In the genomic region with DNA sequence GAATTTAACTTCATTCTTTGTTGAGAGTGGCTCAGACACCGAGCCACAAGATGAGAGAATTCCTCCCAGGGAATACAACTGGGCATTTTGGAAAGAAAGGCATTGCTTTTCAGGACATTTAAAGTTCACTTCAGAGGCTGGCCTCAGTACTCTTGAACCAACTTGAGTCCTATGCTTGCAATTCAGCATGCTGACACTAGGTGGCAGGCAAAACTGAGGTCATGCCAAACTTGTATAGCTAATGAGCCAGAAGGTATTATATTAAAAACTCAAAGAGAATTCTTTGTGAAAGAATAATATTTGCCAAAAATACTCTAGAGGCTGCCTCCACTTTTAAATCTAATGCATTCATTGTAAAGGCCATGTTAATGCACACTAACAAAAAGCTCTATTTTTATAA, we compare ENCODE assay signal across 9 cellular contexts.
A peak's percentile ranks its signal among the peaks of the same experiment; 100 is the strongest.
DNase-seq lines count a peak whose midpoint lies in the region; ATAC-seq and TF ChIP-seq lines count a peak whose summit lies in the region.
"Had no signal": no experiment of that assay in that cellular context is flagged by ENCODE, and none has a peak within 500 bp of the region (broad histone marks: within the 10 kb centered on the region; RNA-seq: fewer than 3 reads in every experiment).

No MANE protein-coding gene starts in this region.

- H3K27ac ChIP-seq in colonic mucosa: no peak overlapping the region
- H3K27ac ChIP-seq in transverse colon: no peak overlapping the region

- no peak for TF ChIP-seq POLR2A in transverse colon (IDR thresholded peaks at IDR 0.05)

- H3K4me3 ChIP-seq in colonic mucosa (no peak overlapping the region), transverse colon (no peak overlapping the region)

- 60 to 67% methylated on average over 1 of the region's 1 CpG for WGBS in transverse colon (ENCODE audit: low coverage in 1 of 2), 2 donors

- no peaks in the 10 kb centered on the region for H3K27me3 ChIP-seq in colonic mucosa
- H3K27me3 ChIP-seq in transverse colon: no peaks in the 10 kb centered on the region

- TF ChIP-seq CTCF in colonic mucosa (IDR thresholded peaks at IDR 0.05): peak; percentile 30
- peak in 2 of 5 experiments; percentile 23 to 35 for TF ChIP-seq CTCF in transverse colon (IDR thresholded peaks at IDR 0.05)

- DNase-seq in NK-92 treated with Interleukin-12 subunit alpha and Interleukin-12 subunit beta, amount 100 ng/mL, for 24 hours (lab: John Stamatoyannopoulos, UW): peak; percentile 3
- DNase-seq in NK-92 (lab: John Stamatoyannopoulos, UW; ENCODE audit: unreplicated experiment) (no peak), MV-4-11 (lab: John Stamatoyannopoulos, UW) (peak; percentile 44), colonic mucosa (peak; percentile 45), transverse colon (no peak)
- peak; percentile 20 for DNase-seq in stimulated activated CD4-positive, alpha-beta T cell treated with anti-CD3 and anti-CD28 coated beads, Interleukin-4, amount 100 ng/mL, for 24 hours
- DNase-seq: C1 segment of cervical spinal cord had no signal

- intact Hi-C loops in colonic mucosa (cut with DNase I) (no loop called here), transverse colon (cut with DNase I; ENCODE audit: low total_unique reads) (no loop called here)

- no peak for TF ChIP-seq EP300 in transverse colon (IDR thresholded peaks at IDR 0.05; ENCODE audit: low read depth)

- H3K36me3 ChIP-seq in colonic mucosa (no peaks in the 10 kb centered on the region), transverse colon (no peaks in the 10 kb centered on the region)

- H3K4me1 ChIP-seq in colonic mucosa (no peaks in the 10 kb centered on the region), transverse colon (no peaks in the 10 kb centered on the region)

- in situ Hi-C loops in transverse colon (cut with MboI; ENCODE audit: low pct_ligation_motif_present in 1 of 4, low pct_unique_long_range_greater_than_20kb in 1 of 4, low sequenced_read_pairs in 3 of 4): no loop called here

- no peak overlapping the region for H3K9ac ChIP-seq in colonic mucosa (ENCODE audit: low read depth in 2 of 2, low read length in 2 of 2)

- H3K9me3 ChIP-seq in colonic mucosa: no peaks in the 10 kb centered on the region
- no peaks in the 10 kb centered on the region for H3K9me3 ChIP-seq in transverse colon

- ATAC-seq in HG03460 (IDR thresholded peaks at IDR 0.05; ENCODE audit: unreplicated experiment) (no peak), HG03520 (IDR thresholded peaks at IDR 0.05; ENCODE audit: unreplicated experiment) (no peak)

Comparison
In these comparisons a context has a peak if more than half of its experiments do, and no peak if none do; other contexts are left out.
1. DNase-seq: peak in NK-92 treated with Interleukin-12 subunit alpha and Interleukin-12 subunit beta, amount 100 ng/mL, for 24 hours (single experiment), MV-4-11 (single experiment), colonic mucosa (single experiment) and stimulated activated CD4-positive, alpha-beta T cell treated with anti-CD3 and anti-CD28 coated beads, Interleukin-4, amount 100 ng/mL, for 24 hours (single experiment); none in NK-92 (single experiment) and transverse colon (single experiment).